16 cellular contexts compared by ENCODE assay signal in genomic region chr2:224417361-224417729, GRCh38. TPM values are rescaled to one million over a fixed set of nuclear protein-coding genes. Genes with fewer than 3 reads are reported as not detected.
DNase-seq lines count a peak whose midpoint lies in the region; ATAC-seq and TF ChIP-seq lines count a peak whose summit lies in the region.
"Had no signal": no experiment of that assay in that cellular context is flagged by ENCODE, and none has a peak within 500 bp of the region (broad histone marks: within the 10 kb centered on the region; RNA-seq: fewer than 3 reads in every experiment).

No MANE protein-coding gene starts in this region.

- no peaks in the 10 kb centered on the region for H3K36me3 ChIP-seq in HUES48 (ENCODE audit: control insufficient read depth, insufficient read depth, low read length)
- H3K36me3 ChIP-seq: MG63 had no signal

- H3K4me3 ChIP-seq in HUES48 (ENCODE audit: low read depth, low read length): no peak overlapping the region
- H3K4me3 ChIP-seq: MG63 had no signal

- H3K27me3 Mint-ChIP-seq in stimulated activated naive CD8-positive, alpha-beta T cell treated with anti-CD3 and anti-CD28 coated beads, Interleukin-15, amount 100 ng/mL, for 72 hours: no peaks in the 10 kb centered on the region

- peaks cover 10% of the 10 kb centered on the region for H3K4me1 ChIP-seq in HUES48 (ENCODE audit: control insufficient read depth, insufficient read depth, low read length)
- H3K4me1 ChIP-seq: Caco-2 had no signal

- peaks cover 0 to 10% of the 10 kb centered on the region in 2 donors for H3K9me3 Mint-ChIP-seq in stimulated activated naive CD8-positive, alpha-beta T cell treated with anti-CD3 and anti-CD28 coated beads, Interleukin-15, amount 100 ng/mL, for 72 hours
- H3K9me3 Mint-ChIP-seq: HFFc6 had no signal

- H3K4me1 Mint-ChIP-seq in stimulated activated naive CD8-positive, alpha-beta T cell treated with anti-CD3 and anti-CD28 coated beads, Interleukin-15, amount 100 ng/mL, for 72 hours: no peaks in the 10 kb centered on the region

- ATAC-seq in stimulated activated naive CD8-positive, alpha-beta T cell treated with anti-CD3 and anti-CD28 coated beads, Interleukin-15, amount 100 ng/mL, for 72 hours: no peak

- no peaks in the 10 kb centered on the region for H3K9me3 ChIP-seq in HUES48 (ENCODE audit: control insufficient read depth, insufficient read depth, low read length)
- H3K9me3 ChIP-seq: Caco-2, MG63 had no signal

- no peak overlapping the region for H3K27ac Mint-ChIP-seq in stimulated activated naive CD8-positive, alpha-beta T cell treated with anti-CD3 and anti-CD28 coated beads, Interleukin-15, amount 100 ng/mL, for 72 hours
- H3K27ac Mint-ChIP-seq: HFFc6 had no signal

- peak; percentile 88 for DNase-seq in glomerular endothelial cell (ENCODE audit: extremely low read depth, low read depth, low spot score)
- peak; percentile 83 for DNase-seq in pulmonary artery endothelial cell (ENCODE audit: low read depth, low spot score)
- DNase-seq in stimulated activated naive CD8-positive, alpha-beta T cell treated with anti-CD3 and anti-CD28 coated beads, Interleukin-15, amount 100 ng/mL, for 72 hours: no peak
- no peak for DNase-seq in NCI-H1417 treated with DMSO at 0.1 percent for 48 hours (lab: John Stamatoyannopoulos, UW)
- no peak for DNase-seq in NCI-H2107 (lab: John Stamatoyannopoulos, UW)
- DNase-seq: Caco-2, EL, HFFc6, MG63, NCI-H1092, NCI-H1694, NCI-H2227 treated with DMSO at 0.1 percent for 48 hours, NCI-H524, Right ventricle myocardium superior had no signal

- no peak for TF ChIP-seq CTCF in VCaP (conservative IDR thresholded peaks at IDR 0.05)

- H3K4me3 Mint-ChIP-seq in stimulated activated naive CD8-positive, alpha-beta T cell treated with anti-CD3 and anti-CD28 coated beads, Interleukin-15, amount 100 ng/mL, for 72 hours: no peak overlapping the region
- H3K4me3 Mint-ChIP-seq: HFFc6 had no signal

- no peaks in the 10 kb centered on the region for H3K27me3 ChIP-seq in HUES48 (ENCODE audit: control insufficient read depth, insufficient read depth, low read length)

- H3K27ac ChIP-seq in HUES48 (ENCODE audit: low read depth, low read length) (peak overlapping the region; percentile 74), VCaP (peak overlapping the region; percentile 35; the same call in 1 of the 2 replicates)

- H3K9ac ChIP-seq in HUES48 (ENCODE audit: low read depth, low read length): no peak overlapping the region

RNA-seq across cellular contexts. Expression of gene FAM124B, which starts 15.4 kb away (rescaled TPM):
- 50.3 and 156 TPM in 2 replicates for total RNA-seq in glomerular endothelial cell
- total RNA-seq in pulmonary artery endothelial cell: 82.4 and 110 TPM in 2 replicates
- total RNA-seq: Caco-2 had no signal

Comparison
In these comparisons a context has a peak if more than half of its experiments do, and no peak if none do; other contexts are left out.
1. DNase-seq: peak in glomerular endothelial cell (single experiment) and pulmonary artery endothelial cell (single experiment); none in stimulated activated naive CD8-positive, alpha-beta T cell treated with anti-CD3 and anti-CD28 coated beads, Interleukin-15, amount 100 ng/mL, for 72 hours (0 of 2), NCI-H1417 treated with DMSO at 0.1 percent for 48 hours (single experiment) and NCI-H2107 (single experiment).